In the genomic region with DNA sequence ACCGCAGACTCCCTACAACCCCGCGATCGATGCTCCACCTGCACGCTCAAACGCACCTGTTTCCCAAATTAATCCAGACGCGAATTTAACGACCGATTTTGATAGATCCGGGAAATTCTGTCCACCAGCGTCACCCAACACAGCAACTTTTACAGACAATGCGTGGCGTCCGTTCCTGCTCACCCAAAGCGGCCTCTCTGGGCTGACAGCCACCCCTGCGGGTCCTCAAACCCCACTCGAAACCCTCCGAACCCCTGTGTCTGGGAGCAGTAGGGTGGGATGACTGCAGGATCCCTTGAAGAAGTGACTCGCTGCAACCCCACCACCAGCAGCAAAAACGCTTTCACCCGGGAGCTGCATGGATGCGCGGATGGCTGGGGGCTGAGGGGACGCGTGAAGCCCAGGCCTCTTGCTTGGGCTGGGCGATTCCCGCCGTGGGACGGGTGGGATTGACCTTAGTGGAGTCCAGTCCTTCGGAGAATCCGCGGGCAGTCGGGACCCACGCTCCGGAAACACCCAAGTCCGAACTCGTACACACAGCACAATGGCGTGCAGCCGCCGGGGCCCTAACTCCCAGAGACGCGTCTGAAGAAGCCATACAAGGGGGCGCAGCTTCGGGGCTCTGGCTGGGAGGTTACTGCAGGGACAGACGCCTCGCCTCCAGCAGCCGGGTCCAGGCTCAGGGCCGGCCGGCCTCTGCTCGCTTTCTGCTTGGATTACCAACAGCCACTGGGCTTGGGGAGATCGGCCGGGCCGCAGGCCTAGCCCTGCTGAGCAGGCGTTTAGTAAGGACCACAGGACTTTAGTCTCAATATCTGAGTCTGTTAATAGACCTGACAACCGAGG, we compare ENCODE assay signal across 1 cellular context.
TF ChIP-seq lines count a peak whose summit lies in the region.

No MANE protein-coding gene starts in this region.

TF ChIP-seq in WTC11, 78 proteins besides CTCF, POLR2A, EP300 and RAD21 (continued from another document):
- no peak for TF ChIP-seq NR3C1 (CRISPR knock-in tag; conservative IDR thresholded peaks at IDR 0.05; ENCODE audit: low read depth)
- TF ChIP-seq, protein P1, sequence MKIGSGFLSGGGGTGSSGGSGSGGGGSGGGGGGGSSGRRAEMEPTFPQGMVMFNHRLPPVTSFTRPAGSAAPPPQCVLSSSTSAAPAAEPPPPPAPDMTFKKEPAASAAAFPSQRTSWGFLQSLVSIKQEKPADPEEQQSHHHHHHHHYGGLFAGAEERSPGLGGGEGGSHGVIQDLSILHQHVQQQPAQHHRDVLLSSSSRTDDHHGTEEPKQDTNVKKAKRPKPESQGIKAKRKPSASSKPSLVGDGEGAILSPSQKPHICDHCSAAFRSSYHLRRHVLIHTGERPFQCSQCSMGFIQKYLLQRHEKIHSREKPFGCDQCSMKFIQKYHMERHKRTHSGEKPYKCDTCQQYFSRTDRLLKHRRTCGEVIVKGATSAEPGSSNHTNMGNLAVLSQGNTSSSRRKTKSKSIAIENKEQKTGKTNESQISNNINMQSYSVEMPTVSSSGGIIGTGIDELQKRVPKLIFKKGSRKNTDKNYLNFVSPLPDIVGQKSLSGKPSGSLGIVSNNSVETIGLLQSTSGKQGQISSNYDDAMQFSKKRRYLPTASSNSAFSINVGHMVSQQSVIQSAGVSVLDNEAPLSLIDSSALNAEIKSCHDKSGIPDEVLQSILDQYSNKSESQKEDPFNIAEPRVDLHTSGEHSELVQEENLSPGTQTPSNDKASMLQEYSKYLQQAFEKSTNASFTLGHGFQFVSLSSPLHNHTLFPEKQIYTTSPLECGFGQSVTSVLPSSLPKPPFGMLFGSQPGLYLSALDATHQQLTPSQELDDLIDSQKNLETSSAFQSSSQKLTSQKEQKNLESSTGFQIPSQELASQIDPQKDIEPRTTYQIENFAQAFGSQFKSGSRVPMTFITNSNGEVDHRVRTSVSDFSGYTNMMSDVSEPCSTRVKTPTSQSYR (CRISPR knock-in tag; IDR thresholded peaks at IDR 0.05): no peak
